Comparison of ENCODE assay signal across 11 cellular contexts in genomic region chr17:9350083-9350482, GRCh38.
DNase-seq lines count a peak whose midpoint lies in the region; ATAC-seq and TF ChIP-seq lines count a peak whose summit lies in the region.
"Had no signal": no experiment of that assay in that cellular context is flagged by ENCODE, and none has a peak within 500 bp of the region (broad histone marks: within the 10 kb centered on the region; RNA-seq: fewer than 3 reads in every experiment).

No MANE protein-coding gene starts in this region.

- H3K4me1 Mint-ChIP-seq in activated T-helper 17 cell treated with anti-CD3 and anti-CD28 coated beads, Interleukin-2, amount 50 U/mL, for 72 hours = peaks cover 10% of the 10 kb centered on the region

- H3K27ac Mint-ChIP-seq in activated T-helper 17 cell treated with anti-CD3 and anti-CD28 coated beads, Interleukin-2, amount 50 U/mL, for 72 hours = no peak overlapping the region
- H3K27ac Mint-ChIP-seq: CD4-positive, CD25-positive, alpha-beta regulatory T cell had no signal

- peak; percentile 61 for ATAC-seq in activated T-helper 17 cell treated with anti-CD3 and anti-CD28 coated beads, Interleukin-2, amount 50 U/mL, for 72 hours (replicated peaks)
- no peak for ATAC-seq in HG02610 (IDR thresholded peaks at IDR 0.05; ENCODE audit: unreplicated experiment)
- ATAC-seq: gastroesophageal sphincter had no signal

- no peak overlapping the region for H3K4me3 Mint-ChIP-seq in activated T-helper 17 cell treated with anti-CD3 and anti-CD28 coated beads, Interleukin-2, amount 50 U/mL, for 72 hours
- H3K4me3 Mint-ChIP-seq: CD4-positive, CD25-positive, alpha-beta regulatory T cell had no signal

- no peaks in the 10 kb centered on the region for H3K9me3 Mint-ChIP-seq in activated T-helper 17 cell treated with anti-CD3 and anti-CD28 coated beads, Interleukin-2, amount 50 U/mL, for 72 hours
- H3K9me3 Mint-ChIP-seq: CD4-positive, CD25-positive, alpha-beta regulatory T cell had no signal

- H3K36me3 Mint-ChIP-seq in activated T-helper 17 cell treated with anti-CD3 and anti-CD28 coated beads, Interleukin-2, amount 50 U/mL, for 72 hours (ENCODE audit: low read depth) = peaks cover 5% of the 10 kb centered on the region

- DNase-seq in AG08395 (ENCODE audit: low spot score) (peak; percentile 94), HS-27A (ENCODE audit: low read depth) (peak; percentile 35), foreskin melanocyte (peak; percentile 42), GM10266 (ENCODE audit: extremely low spot score) (no peak), NCI-H1048 (lab: John Stamatoyannopoulos, UW) (no peak), midbrain (lab: John Stamatoyannopoulos, UW) (no peak)
- DNase-seq: CD4-positive, CD25-positive, alpha-beta regulatory T cell; posterior cingulate gyrus had no signal

- no peaks in the 10 kb centered on the region for H3K27me3 Mint-ChIP-seq in activated T-helper 17 cell treated with anti-CD3 and anti-CD28 coated beads, Interleukin-2, amount 50 U/mL, for 72 hours
- H3K27me3 Mint-ChIP-seq: CD4-positive, CD25-positive, alpha-beta regulatory T cell had no signal

- no peak for TF ChIP-seq CTCF in GM10266 (IDR thresholded peaks at IDR 0.05; ENCODE audit: control insufficient read depth, insufficient read depth, low read depth, missing control alignments)

Comparison
In these comparisons a context has a peak if more than half of its experiments do, and no peak if none do; other contexts are left out.
1. DNase-seq: peak in AG08395 (single experiment), HS-27A (single experiment) and foreskin melanocyte (single experiment); none in GM10266 (single experiment), NCI-H1048 (single experiment) and midbrain (single experiment).